In genomic region chr3:139101396-139101795, GRCh38 we compare ENCODE assay signal across 20 cellular contexts. TPM values are rescaled to one million over a fixed set of nuclear protein-coding genes. Genes with fewer than 3 reads are reported as not detected.
"Had no signal": no experiment of that assay in that cellular context is flagged by ENCODE, and none has a peak within 500 bp of the region (broad histone marks: within the 10 kb centered on the region; RNA-seq: fewer than 3 reads in every experiment).

No MANE protein-coding gene starts in this region.

- H3K4me1 ChIP-seq: gastroesophageal sphincter, heart right ventricle, sigmoid colon, spleen, upper lobe of left lung had no signal

- H3K27me3 ChIP-seq: ovary, sigmoid colon, upper lobe of left lung had no signal

- H3K9me3 Mint-ChIP-seq: activated T-helper 17 cell treated with anti-CD3 and anti-CD28 coated beads, Interleukin-2, amount 50 U/mL, for 72 hours; dendritic cell treated with granulocyte-macrophage colony-stimulating factor and Interleukin-4, amounts not matched to agents 40 ng/mL and 50 ng/mL, for 4 days; neural crest cell; stimulated activated naive CD8-positive, alpha-beta T cell treated with anti-CD3 and anti-CD28 coated beads, Interleukin-15, Interleukin-2, amounts not matched to agents 100 ng/mL and 50 ng/mL, for 24 hours had no signal

- H3K9me3 ChIP-seq: ovary, sigmoid colon, upper lobe of left lung had no signal

- H3K4me1 Mint-ChIP-seq: activated naive CD8-positive, alpha-beta T cell treated with anti-CD3 and anti-CD28 coated beads, Interleukin-2, amount 50 U/mL, for 24 hours; activated T-helper 17 cell treated with anti-CD3 and anti-CD28 coated beads, Interleukin-2, amount 50 U/mL, for 72 hours; neural crest cell had no signal

- H3K27me3 Mint-ChIP-seq: dendritic cell treated with granulocyte-macrophage colony-stimulating factor and Interleukin-4, amounts not matched to agents 40 ng/mL and 50 ng/mL, for 4 days had no signal

- H3K27ac Mint-ChIP-seq: activated naive CD8-positive, alpha-beta T cell treated with anti-CD3 and anti-CD28 coated beads, Interleukin-2, amount 50 U/mL, for 24 hours; activated T-helper 17 cell treated with anti-CD3 and anti-CD28 coated beads, Interleukin-2, amount 50 U/mL, for 72 hours; dendritic cell treated with granulocyte-macrophage colony-stimulating factor and Interleukin-4, amounts not matched to agents 40 ng/mL and 50 ng/mL, for 4 days; stimulated activated naive CD8-positive, alpha-beta T cell treated with anti-CD3 and anti-CD28 coated beads, Interleukin-15, Interleukin-2, amounts not matched to agents 100 ng/mL and 50 ng/mL, for 24 hours had no signal

- H3K4me3 Mint-ChIP-seq: activated naive CD8-positive, alpha-beta T cell treated with anti-CD3 and anti-CD28 coated beads, Interleukin-2, amount 50 U/mL, for 24 hours; activated T-helper 17 cell treated with anti-CD3 and anti-CD28 coated beads, Interleukin-2, amount 50 U/mL, for 72 hours; dendritic cell treated with granulocyte-macrophage colony-stimulating factor and Interleukin-4, amounts not matched to agents 40 ng/mL and 50 ng/mL, for 4 days; neural crest cell; stimulated activated naive CD8-positive, alpha-beta T cell treated with anti-CD3 and anti-CD28 coated beads, Interleukin-15, Interleukin-2, amounts not matched to agents 100 ng/mL and 50 ng/mL, for 24 hours had no signal

- H3K27ac ChIP-seq: gastroesophageal sphincter, heart right ventricle, ovary, sigmoid colon, spleen, upper lobe of left lung had no signal

- DNase-seq: activated CD4-positive, alpha-beta T cell treated with anti-CD3 and anti-CD28 coated beads, Interleukin-2, amount 50 U/mL, for 4 hours; activated naive CD4-positive, alpha-beta T cell treated with Interleukin-2 at 50 U/mL for 16 hours; activated naive CD8-positive, alpha-beta T cell treated with anti-CD3 and anti-CD28 coated beads, Interleukin-2, amount 50 U/mL, for 24 hours; aorta; cerebellar nuclear complex; heart right ventricle; ovary; sigmoid colon; spleen; upper lobe of left lung had no signal

RNA-seq across cellular contexts. Expression of gene PRR23C, which starts 56.7 kb away (rescaled TPM):
- total RNA-seq: activated T-helper 17 cell treated with anti-CD3 and anti-CD28 coated beads, Interleukin-2, amount 50 U/mL, for 72 hours; aorta; epithelial cell of proximal tubule; heart right ventricle; left lobe of liver; lung microvascular endothelial cell; neural crest cell; ovary; sigmoid colon; spleen; T-helper 2 cell treated with Interferon-gamma antibody and Interleukin-4, amounts not matched to agents 100 ng/mL and 5 ng/mL, for 36 hours; temporal lobe; upper lobe of left lung had no signal
